ENCODE assay signal across 1 cellular context in genomic region chr15:75452364-75452967, GRCh38.
TF ChIP-seq lines count a peak whose summit lies in the region.

No MANE protein-coding gene starts in this region.

TF ChIP-seq in HepG2, 621 proteins besides CTCF, POLR2A, EP300 and RAD21 (continued from another document and continues in another):
- TF ChIP-seq PAXIP1 (CRISPR knock-in tag; conservative IDR thresholded peaks at IDR 0.05): 0 out of 2 replicates have a peak, but pooled peaks have one; percentile 29
- no peak for TF ChIP-seq NRL (CRISPR knock-in tag; IDR thresholded peaks at IDR 0.05; ENCODE audit: borderline replicate concordance)
- TF ChIP-seq ZNF256 (CRISPR knock-in tag; conservative IDR thresholded peaks at IDR 0.05): no peak
- no peak for TF ChIP-seq MLX (CRISPR knock-in tag; IDR thresholded peaks at IDR 0.05)
- TF ChIP-seq ZNF605 (CRISPR knock-in tag; IDR thresholded peaks at IDR 0.05): peak; percentile 11; the same call in 1 of the 2 replicates
- no peak for TF ChIP-seq MYPOP (CRISPR knock-in tag; IDR thresholded peaks at IDR 0.05)
- TF ChIP-seq, protein P1, sequence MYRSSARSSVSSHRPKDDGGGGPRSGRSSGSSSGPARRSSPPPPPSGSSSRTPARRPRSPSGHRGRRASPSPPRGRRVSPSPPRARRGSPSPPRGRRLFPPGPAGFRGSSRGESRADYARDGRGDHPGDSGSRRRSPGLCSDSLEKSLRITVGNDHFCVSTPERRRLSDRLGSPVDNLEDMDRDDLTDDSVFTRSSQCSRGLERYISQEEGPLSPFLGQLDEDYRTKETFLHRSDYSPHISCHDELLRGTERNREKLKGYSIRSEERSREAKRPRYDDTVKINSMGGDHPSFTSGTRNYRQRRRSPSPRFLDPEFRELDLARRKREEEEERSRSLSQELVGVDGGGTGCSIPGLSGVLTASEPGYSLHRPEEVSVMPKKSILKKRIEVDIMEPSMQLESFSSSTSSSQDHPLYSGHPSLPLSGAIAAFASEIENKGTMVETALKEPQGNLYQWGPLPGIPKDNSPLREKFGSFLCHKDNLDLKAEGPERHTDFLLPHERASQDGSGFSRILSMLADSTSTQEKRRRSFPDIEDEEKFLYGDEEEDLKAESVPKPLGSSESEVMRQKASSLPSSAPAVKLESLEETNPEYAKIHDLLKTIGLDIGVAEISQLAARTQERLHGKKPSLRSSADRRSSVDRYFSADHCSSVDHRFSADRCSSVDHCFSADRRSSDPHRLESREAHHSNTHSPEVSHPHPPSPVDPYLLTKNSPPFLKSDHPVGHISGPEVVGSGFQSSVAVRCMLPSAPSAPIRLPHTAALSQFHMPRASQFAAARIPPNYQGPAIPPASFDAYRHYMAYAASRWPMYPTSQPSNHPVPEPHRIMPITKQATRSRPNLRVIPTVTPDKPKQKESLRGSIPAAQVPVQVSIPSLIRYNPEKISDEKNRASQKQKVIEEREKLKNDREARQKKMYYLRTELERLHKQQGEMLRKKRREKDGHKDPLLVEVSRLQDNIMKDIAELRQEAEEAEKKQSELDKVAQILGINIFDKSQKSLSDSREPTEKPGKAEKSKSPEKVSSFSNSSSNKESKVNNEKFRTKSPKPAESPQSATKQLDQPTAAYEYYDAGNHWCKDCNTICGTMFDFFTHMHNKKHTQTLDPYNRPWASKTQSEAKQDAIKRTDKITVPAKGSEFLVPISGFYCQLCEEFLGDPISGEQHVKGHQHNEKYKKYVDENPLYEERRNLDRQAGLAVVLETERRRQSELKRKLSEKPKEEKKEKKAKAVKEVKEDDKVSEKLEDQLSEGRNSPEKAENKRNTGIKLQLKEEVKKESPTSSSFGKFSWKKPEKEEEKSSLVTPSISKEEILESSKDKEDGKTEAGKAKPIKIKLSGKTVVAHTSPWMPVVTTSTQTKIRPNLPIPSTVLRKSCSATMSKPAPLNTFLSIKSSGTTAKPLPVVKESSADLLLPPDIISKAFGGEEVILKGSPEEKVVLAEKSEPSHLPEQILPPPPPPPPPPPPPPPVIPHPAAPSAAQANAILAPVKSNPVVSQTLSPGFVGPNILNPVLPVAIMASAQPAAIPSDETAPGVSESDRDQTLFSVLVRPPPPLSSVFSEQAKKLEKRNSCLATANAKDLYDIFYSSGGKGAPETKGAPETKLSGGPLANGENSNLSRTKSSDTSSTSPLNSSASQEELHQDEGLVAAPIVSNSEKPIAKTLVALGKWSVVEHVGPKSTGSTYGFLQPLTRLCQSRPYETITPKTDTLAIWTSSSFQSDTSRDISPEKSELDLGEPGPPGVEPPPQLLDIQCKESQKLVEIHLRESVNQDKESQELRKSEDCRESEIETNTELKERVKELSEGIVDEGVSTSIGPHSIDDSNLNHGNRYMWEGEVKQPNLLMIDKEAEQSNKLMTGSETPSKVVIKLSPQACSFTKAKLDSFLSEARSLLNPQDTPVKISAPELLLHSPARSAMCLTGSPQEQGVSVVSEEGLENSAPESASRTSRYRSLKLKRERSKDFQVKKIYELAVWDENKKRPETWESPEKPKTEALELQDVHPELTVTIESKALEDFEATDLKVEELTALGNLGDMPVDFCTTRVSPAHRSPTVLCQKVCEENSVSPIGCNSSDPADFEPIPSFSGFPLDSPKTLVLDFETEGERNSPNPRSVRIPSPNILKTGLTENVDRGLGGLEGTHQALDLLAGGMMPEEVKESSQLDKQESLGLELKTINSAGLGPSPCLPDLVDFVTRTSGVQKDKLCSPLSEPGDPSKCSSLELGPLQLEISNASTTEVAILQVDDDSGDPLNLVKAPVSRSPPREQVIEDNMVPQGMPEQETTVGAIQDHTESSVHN (CRISPR knock-in tag; IDR thresholded peaks at IDR 0.05): no peak
- no peak for TF ChIP-seq EHMT2 (IDR thresholded peaks at IDR 0.05; ENCODE audit: borderline replicate concordance, low read depth, low read length)
- no peak for TF ChIP-seq NFE2 (CRISPR knock-in tag; IDR thresholded peaks at IDR 0.05)
- no peak for TF ChIP-seq ZNF777 (CRISPR knock-in tag; IDR thresholded peaks at IDR 0.05)
- TF ChIP-seq ZNF644 (CRISPR knock-in tag; IDR thresholded peaks at IDR 0.05; ENCODE audit: low read depth): no peak
- TF ChIP-seq ZNF652 (CRISPR knock-in tag; IDR thresholded peaks at IDR 0.05; ENCODE audit: borderline replicate concordance, low read depth): no peak
- no peak for TF ChIP-seq NPAS2 (CRISPR knock-in tag; IDR thresholded peaks at IDR 0.05; ENCODE audit: borderline replicate concordance)
- no peak for TF ChIP-seq FOSL2 (CRISPR knock-in tag; IDR thresholded peaks at IDR 0.05)
- TF ChIP-seq KDM6A (CRISPR knock-in tag; IDR thresholded peaks at IDR 0.05; ENCODE audit: low read depth): no peak
- TF ChIP-seq, protein P2, sequence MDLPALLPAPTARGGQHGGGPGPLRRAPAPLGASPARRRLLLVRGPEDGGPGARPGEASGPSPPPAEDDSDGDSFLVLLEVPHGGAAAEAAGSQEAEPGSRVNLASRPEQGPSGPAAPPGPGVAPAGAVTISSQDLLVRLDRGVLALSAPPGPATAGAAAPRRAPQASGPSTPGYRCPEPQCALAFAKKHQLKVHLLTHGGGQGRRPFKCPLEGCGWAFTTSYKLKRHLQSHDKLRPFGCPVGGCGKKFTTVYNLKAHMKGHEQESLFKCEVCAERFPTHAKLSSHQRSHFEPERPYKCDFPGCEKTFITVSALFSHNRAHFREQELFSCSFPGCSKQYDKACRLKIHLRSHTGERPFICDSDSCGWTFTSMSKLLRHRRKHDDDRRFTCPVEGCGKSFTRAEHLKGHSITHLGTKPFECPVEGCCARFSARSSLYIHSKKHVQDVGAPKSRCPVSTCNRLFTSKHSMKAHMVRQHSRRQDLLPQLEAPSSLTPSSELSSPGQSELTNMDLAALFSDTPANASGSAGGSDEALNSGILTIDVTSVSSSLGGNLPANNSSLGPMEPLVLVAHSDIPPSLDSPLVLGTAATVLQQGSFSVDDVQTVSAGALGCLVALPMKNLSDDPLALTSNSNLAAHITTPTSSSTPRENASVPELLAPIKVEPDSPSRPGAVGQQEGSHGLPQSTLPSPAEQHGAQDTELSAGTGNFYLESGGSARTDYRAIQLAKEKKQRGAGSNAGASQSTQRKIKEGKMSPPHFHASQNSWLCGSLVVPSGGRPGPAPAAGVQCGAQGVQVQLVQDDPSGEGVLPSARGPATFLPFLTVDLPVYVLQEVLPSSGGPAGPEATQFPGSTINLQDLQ (CRISPR knock-in tag; IDR thresholded peaks at IDR 0.05): no peak
- TF ChIP-seq STAG1 (CRISPR knock-in tag; IDR thresholded peaks at IDR 0.05): no peak
- no peak for TF ChIP-seq MTF2 (CRISPR knock-in tag; IDR thresholded peaks at IDR 0.05; ENCODE audit: borderline replicate concordance)
- TF ChIP-seq GATAD2A (CRISPR knock-in tag; IDR thresholded peaks at IDR 0.05): peak; percentile 8; the same call in 1 of the 2 replicates
- 0 out of 2 replicates have a peak, but pooled peaks have one; percentile 38 for TF ChIP-seq ZNF234 (CRISPR knock-in tag; conservative IDR thresholded peaks at IDR 0.05)
- TF ChIP-seq, protein P3, sequence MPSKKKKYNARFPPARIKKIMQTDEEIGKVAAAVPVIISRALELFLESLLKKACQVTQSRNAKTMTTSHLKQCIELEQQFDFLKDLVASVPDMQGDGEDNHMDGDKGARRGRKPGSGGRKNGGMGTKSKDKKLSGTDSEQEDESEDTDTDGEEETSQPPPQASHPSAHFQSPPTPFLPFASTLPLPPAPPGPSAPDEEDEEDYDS (CRISPR knock-in tag; IDR thresholded peaks at IDR 0.05): peak; percentile 28
- TF ChIP-seq ZNF780A (CRISPR knock-in tag; IDR thresholded peaks at IDR 0.05): no peak
- TF ChIP-seq GABPA (IDR thresholded peaks at IDR 0.05; ENCODE audit: low read depth, low read length): no peak
- no peak for TF ChIP-seq GABPA (CRISPR knock-in tag; IDR thresholded peaks at IDR 0.05; ENCODE audit: low read depth)
- TF ChIP-seq THAP9 (CRISPR knock-in tag; IDR thresholded peaks at IDR 0.05; ENCODE audit: borderline replicate concordance): 0 out of 2 replicates have a peak, but pooled peaks have one; percentile 3
- no peak for TF ChIP-seq NFKB2 (CRISPR knock-in tag; IDR thresholded peaks at IDR 0.05; ENCODE audit: borderline replicate concordance)
- no peak for TF ChIP-seq ZNF343 (CRISPR knock-in tag; IDR thresholded peaks at IDR 0.05)
- TF ChIP-seq ZNF629 (CRISPR knock-in tag; conservative IDR thresholded peaks at IDR 0.05): no peak
- TF ChIP-seq ZBTB21 (CRISPR knock-in tag; IDR thresholded peaks at IDR 0.05): peak; percentile 39; the same call in 1 of the 2 replicates
- no peak for TF ChIP-seq TRIM24 (CRISPR knock-in tag; IDR thresholded peaks at IDR 0.05)
- TF ChIP-seq CENPX (CRISPR knock-in tag; IDR thresholded peaks at IDR 0.05): no peak
- no peak for TF ChIP-seq NFKBIZ (CRISPR knock-in tag; IDR thresholded peaks at IDR 0.05)
- TF ChIP-seq ZNF501 (CRISPR knock-in tag; IDR thresholded peaks at IDR 0.05): 0 out of 2 replicates have a peak, but pooled peaks have one; percentile 61
- no peak for TF ChIP-seq ZNF326 (CRISPR knock-in tag; IDR thresholded peaks at IDR 0.05; ENCODE audit: borderline replicate concordance)
- no peak for TF ChIP-seq ZNF800 (CRISPR knock-in tag; IDR thresholded peaks at IDR 0.05)
- TF ChIP-seq SMAD3 (CRISPR knock-in tag; IDR thresholded peaks at IDR 0.05): peak; percentile 16; the same call in 1 of the 2 replicates
- TF ChIP-seq, protein P4, sequence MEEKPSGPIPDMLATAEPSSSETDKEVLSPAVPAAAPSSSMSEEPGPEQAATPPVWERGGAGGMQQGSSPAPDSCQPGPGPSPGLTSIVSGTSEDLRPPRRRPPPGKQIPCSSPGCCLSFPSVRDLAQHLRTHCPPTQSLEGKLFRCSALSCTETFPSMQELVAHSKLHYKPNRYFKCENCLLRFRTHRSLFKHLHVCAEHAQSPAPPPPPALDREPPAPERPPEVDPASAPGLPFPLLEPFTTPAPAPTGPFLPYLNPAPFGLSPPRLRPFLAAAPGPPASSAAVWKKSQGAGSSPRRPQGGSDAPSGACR (CRISPR knock-in tag; IDR thresholded peaks at IDR 0.05): no peak
- TF ChIP-seq ZSCAN9 (CRISPR knock-in tag; IDR thresholded peaks at IDR 0.05; ENCODE audit: borderline replicate concordance): no peak
